In the genomic region with DNA sequence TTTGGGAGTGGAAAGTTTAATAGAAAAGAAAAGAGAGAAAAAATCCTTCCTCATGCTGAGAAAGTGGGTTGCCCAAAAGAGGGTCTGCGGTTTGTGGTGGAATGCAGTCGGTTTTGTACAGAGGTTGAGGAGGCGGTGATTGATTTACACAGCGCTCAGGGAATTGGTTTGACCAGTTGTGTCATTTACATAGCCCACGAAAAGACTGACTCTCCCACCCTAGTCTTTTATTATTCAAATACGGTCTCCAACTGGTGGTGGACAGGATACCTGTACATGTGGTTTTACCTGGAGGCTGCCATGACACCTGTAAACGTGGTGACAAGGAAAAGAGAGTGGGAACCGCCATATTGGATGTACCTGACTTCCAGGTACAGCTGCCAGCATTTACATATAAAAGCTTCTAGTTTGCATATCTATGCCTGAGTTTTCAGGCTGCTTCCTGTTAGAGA, we compare ENCODE assay signal across 17 cellular contexts. TPM values are rescaled to one million over a fixed set of nuclear protein-coding genes. Genes with fewer than 3 reads are reported as not detected.
A peak's percentile ranks its signal among the peaks of the same experiment; 100 is the strongest.
DNase-seq lines count a peak whose midpoint lies in the region; ATAC-seq and TF ChIP-seq lines count a peak whose summit lies in the region.
"Had no signal": no experiment of that assay in that cellular context is flagged by ENCODE, and none has a peak within 500 bp of the region (broad histone marks: within the 10 kb centered on the region; RNA-seq: fewer than 3 reads in every experiment).

No MANE protein-coding gene starts in this region.

- no peak overlapping the region for H3K9ac ChIP-seq in neural progenitor cell
- H3K9ac ChIP-seq: SK-N-SH had no signal

- H3K36me3 Mint-ChIP-seq in neural progenitor cell: no peaks in the 10 kb centered on the region
- H3K36me3 Mint-ChIP-seq in activated CD8-positive, alpha-beta memory T cell treated with anti-CD3 and anti-CD28 coated beads, Interleukin-2, amount 10 ng/mL, durations not matched to agents 7 days and 5 days: no peaks in the 10 kb centered on the region

- H3K4me1 ChIP-seq in hepatocyte (ENCODE audit: insufficient read depth) (peaks cover 5% of the 10 kb centered on the region), neural progenitor cell (peaks cover 8% of the 10 kb centered on the region), upper lobe of right lung (no peaks in the 10 kb centered on the region)
- H3K4me1 ChIP-seq: vagina had no signal

- H3K27me3 Mint-ChIP-seq in neural progenitor cell (ENCODE audit: insufficient read depth, low read depth): peaks cover 24% of the 10 kb centered on the region
- H3K27me3 Mint-ChIP-seq in activated CD8-positive, alpha-beta memory T cell treated with anti-CD3 and anti-CD28 coated beads, Interleukin-2, amount 10 ng/mL, durations not matched to agents 7 days and 5 days: peaks cover 81% of the 10 kb centered on the region

- H3K36me3 ChIP-seq in hepatocyte (replicated peaks; ENCODE audit: insufficient read depth, low read depth) (no peaks in the 10 kb centered on the region), neural progenitor cell (no peaks in the 10 kb centered on the region), upper lobe of right lung (no peaks in the 10 kb centered on the region)
- H3K36me3 ChIP-seq: stomach, vagina had no signal

- H3K9me3 Mint-ChIP-seq in neural progenitor cell: no peaks in the 10 kb centered on the region
- no peaks in the 10 kb centered on the region for H3K9me3 Mint-ChIP-seq in activated CD8-positive, alpha-beta memory T cell treated with anti-CD3 and anti-CD28 coated beads, Interleukin-2, amount 10 ng/mL, durations not matched to agents 7 days and 5 days (ENCODE audit: low read depth)

- H3K79me2 ChIP-seq in hepatocyte (no peaks in the 10 kb centered on the region), neural progenitor cell (ENCODE audit: low read depth) (no peaks in the 10 kb centered on the region)

- CTCF ChIA-PET in activated CD8-positive, alpha-beta memory T cell treated with anti-CD3 and anti-CD28 coated beads, Interleukin-2, amount 10 ng/mL, durations not matched to agents 7 days and 5 days (lab: Charles Lee): interaction anchor here (1.0 to 5.2 kb wide), 8 partner anchors 8 to 130 kb away, joined by 3 to 47 read pairs (median 4); no protein-coding TSS in a partner anchor

- WGBS in hepatocyte (ENCODE audit: low lambda C conversion rate, missing lambda C conversion rate): 15% methylated on average over 8 of the region's 8 CpGs

- H3K9me2 ChIP-seq in hepatocyte (replicated peaks; ENCODE audit: insufficient read depth): no peaks in the 10 kb centered on the region
- H3K9me2 ChIP-seq: SK-N-SH had no signal

- H3K4me3 Mint-ChIP-seq in neural progenitor cell: peak overlapping the region; percentile 85
- H3K4me3 Mint-ChIP-seq in activated CD8-positive, alpha-beta memory T cell treated with anti-CD3 and anti-CD28 coated beads, Interleukin-2, amount 10 ng/mL, durations not matched to agents 7 days and 5 days: no peak overlapping the region

- H3K4me3 ChIP-seq in NB4 (ENCODE audit: low read depth, low read length): no peak overlapping the region
- H3K4me3 ChIP-seq in hepatocyte: no peak overlapping the region
- peak overlapping the region; percentile 52 for H3K4me3 ChIP-seq in neural progenitor cell
- no peak overlapping the region for H3K4me3 ChIP-seq in upper lobe of right lung
- H3K4me3 ChIP-seq: stomach, vagina had no signal

- H3K4me1 Mint-ChIP-seq in neural progenitor cell: peaks cover 26% of the 10 kb centered on the region
- H3K4me1 Mint-ChIP-seq in activated CD8-positive, alpha-beta memory T cell treated with anti-CD3 and anti-CD28 coated beads, Interleukin-2, amount 10 ng/mL, durations not matched to agents 7 days and 5 days: peaks cover 21% of the 10 kb centered on the region

- H3K27ac Mint-ChIP-seq in neural progenitor cell: no peak overlapping the region
- H3K27ac Mint-ChIP-seq in activated CD8-positive, alpha-beta memory T cell treated with anti-CD3 and anti-CD28 coated beads, Interleukin-2, amount 10 ng/mL, durations not matched to agents 7 days and 5 days: no peak overlapping the region

- H3F3A ChIP-seq in neural progenitor cell (ENCODE audit: low read depth): peaks cover 30% of the 10 kb centered on the region

- ATAC-seq in activated CD8-positive, alpha-beta memory T cell treated with anti-CD3 and anti-CD28 coated beads, Interleukin-2, amount 10 ng/mL, durations not matched to agents 7 days and 5 days: no peak
- ATAC-seq in GM18907 (IDR thresholded peaks at IDR 0.05; ENCODE audit: unreplicated experiment) (no peak), upper lobe of right lung (no peak)

- H3K4me2 ChIP-seq in hepatocyte (peak overlapping the region; percentile 65), neural progenitor cell (peak overlapping the region; percentile 82)

- no peak overlapping the region for H2AFZ ChIP-seq in hepatocyte
- H2AFZ ChIP-seq in neural progenitor cell (replicated peaks): no peak overlapping the region

- H3K9me3 ChIP-seq in hepatocyte (ENCODE audit: low read depth): no peaks in the 10 kb centered on the region
- H3K9me3 ChIP-seq in neural progenitor cell (ENCODE audit: low read depth): no peaks in the 10 kb centered on the region
- no peaks in the 10 kb centered on the region for H3K9me3 ChIP-seq in upper lobe of right lung
- H3K9me3 ChIP-seq: SK-N-SH, vagina had no signal

- H3K27me3 ChIP-seq in hepatocyte (peaks cover 43% of the 10 kb centered on the region), neural progenitor cell (peaks cover 41% of the 10 kb centered on the region), upper lobe of right lung (peaks cover 35% of the 10 kb centered on the region)
- H3K27me3 ChIP-seq: vagina had no signal

- in situ Hi-C loops in G401 (cut with HindIII; ENCODE audit: low sequenced_read_pairs): no loop called here

- DNase-seq in G401 (ENCODE audit: low spot score) (peak; percentile 52), NB4 (ENCODE audit: low read depth) (peak; percentile 30), hepatocyte (ENCODE audit: low spot score) (no peak), neural progenitor cell (ENCODE audit: low spot score) (no peak), NCI-H187 (lab: John Stamatoyannopoulos, UW) (no peak), upper lobe of right lung (no peak)
- DNase-seq in activated CD8-positive, alpha-beta memory T cell treated with anti-CD3 and anti-CD28 coated beads, Interleukin-2, amount 10 ng/mL, durations not matched to agents 7 days and 5 days: no peak
- DNase-seq: activated CD4-positive, alpha-beta T cell treated with anti-CD3 and anti-CD28 coated beads for 1 hour; activated gamma-delta T cell; COR-L47; effector CD8-positive, alpha-beta T cell; GDM1; occipital lobe; stomach had no signal

- H4K20me1 ChIP-seq in hepatocyte (ENCODE audit: insufficient read depth, poor library complexity, severe bottlenecking) (no peaks in the 10 kb centered on the region), neural progenitor cell (ENCODE audit: low read depth) (no peaks in the 10 kb centered on the region)

- no peak overlapping the region for H3K27ac ChIP-seq in hepatocyte
- no peak overlapping the region for H3K27ac ChIP-seq in neural progenitor cell
- no peak overlapping the region for H3K27ac ChIP-seq in upper lobe of right lung
- H3K27ac ChIP-seq: stomach, vagina had no signal

- intact Hi-C loops in upper lobe of right lung (cut with DNase I): no loop called here

- no peak for TF ChIP-seq POLR2A in NB4 (IDR thresholded peaks at IDR 0.05; ENCODE audit: extremely low read depth, insufficient read length)

- TF ChIP-seq CTCF in NB4 (IDR thresholded peaks at IDR 0.05; ENCODE audit: low read depth, low read length) (no peak), hepatocyte (IDR thresholded peaks at IDR 0.05; ENCODE audit: poor library complexity) (no peak), neural progenitor cell (IDR thresholded peaks at IDR 0.05) (no peak), upper lobe of right lung (IDR thresholded peaks at IDR 0.05) (no peak)

RNA-seq across cellular contexts. Expression of a gene that starts 42.1 kb away (rescaled TPM):
- total RNA-seq in G401 (2014; rRNA removed; shearing (Covaris generic)): not detected in 2 replicates
- total RNA-seq in hepatocyte (18.0 and 22.1 TPM in 2 replicates), neural progenitor cell (ENCODE audit: low replicate concordance) (8.0 and 23.3 TPM in 2 replicates), upper lobe of right lung (385 TPM)
- 12.4 and 16.0 TPM in 2 replicates for polyA plus RNA-seq in hepatocyte
- total RNA-seq in activated CD8-positive, alpha-beta memory T cell treated with anti-CD3 and anti-CD28 coated beads, Interleukin-2, amount 10 ng/mL, durations not matched to agents 7 days and 5 days: 100 to 1,000 TPM; 113 to 150 TPM

RNA-seq across cellular contexts. Expression of a gene that starts 44.4 kb away (rescaled TPM):
- total RNA-seq in G401 (2014; rRNA removed; shearing (Covaris generic)): not detected in 2 replicates
- 2.6 and 5.3 TPM in 2 replicates for total RNA-seq in hepatocyte
- 1.7 and 4.7 TPM in 2 replicates for polyA plus RNA-seq in hepatocyte
- total RNA-seq in neural progenitor cell (ENCODE audit: low replicate concordance): 1.5 and 2.8 TPM in 2 replicates
- total RNA-seq in activated CD8-positive, alpha-beta memory T cell treated with anti-CD3 and anti-CD28 coated beads, Interleukin-2, amount 10 ng/mL, durations not matched to agents 7 days and 5 days: 100 to 1,000 TPM; 276 to 299 TPM
- total RNA-seq in upper lobe of right lung: 491 TPM

Comparison
In these comparisons a context has a peak if more than half of its experiments do, and no peak if none do; other contexts are left out.
1. DNase-seq: peak in G401 (single experiment) and NB4 (single experiment); none in hepatocyte (single experiment), neural progenitor cell (single experiment), activated CD8-positive, alpha-beta memory T cell treated with anti-CD3 and anti-CD28 coated beads, Interleukin-2, amount 10 ng/mL, durations not matched to agents 7 days and 5 days (single experiment), NCI-H187 (0 of 2) and upper lobe of right lung (single experiment).
2. RNA of a gene that starts 44.4 kb away (total RNA-seq): 491 TPM in upper lobe of right lung (single experiment) and 276 to 299 TPM in activated CD8-positive, alpha-beta memory T cell treated with anti-CD3 and anti-CD28 coated beads, Interleukin-2, amount 10 ng/mL, durations not matched to agents 7 days and 5 days; 1.5 to 2.8 TPM in neural progenitor cell, 2.6 to 5.3 TPM in hepatocyte and not detected in G401; every median in the first group is over 10 times any median in the second.